In genomic region chr3:170869240-170869592, GRCh38 we compare ENCODE assay signal across 8 cellular contexts.
DNase-seq lines count a peak whose midpoint lies in the region; ATAC-seq and TF ChIP-seq lines count a peak whose summit lies in the region.

No MANE protein-coding gene starts in this region.

- H4K20me1 ChIP-seq in BLaER1 = peaks cover 42% of the 10 kb centered on the region

- peak overlapping the region; percentile 97 for H3K9ac ChIP-seq in BLaER1

- peak; percentile 58 for DNase-seq in NAMALWA (ENCODE audit: low spot score)
- no peak for DNase-seq in effector memory CD4-positive, alpha-beta T cell
- no peak for DNase-seq in globus pallidus (ENCODE audit: low spot score)
- no peak for DNase-seq in OCI-M2 (lab: John Stamatoyannopoulos, UW; ENCODE audit: unreplicated experiment)
- DNase-seq in stimulated activated CD4-positive, alpha-beta T cell treated with anti-CD3 and anti-CD28 coated beads, Interleukin-2, amount 100 ng/mL, for 24 hours = no peak

- ATAC-seq in GM21515 (IDR thresholded peaks at IDR 0.05; ENCODE audit: unreplicated experiment) = no peak

- H3K27ac Mint-ChIP-seq in nephron = peak overlapping the region; percentile 98 to 100 (median 99)

- peak overlapping the region; percentile 92 for H3K4me2 ChIP-seq in BLaER1

- H3K36me3 Mint-ChIP-seq in nephron (ENCODE audit: low read depth) = peaks cover 42% of the 10 kb centered on the region

- peaks cover 17% of the 10 kb centered on the region for H3K4me1 Mint-ChIP-seq in nephron

- peak overlapping the region; percentile 94 to 96 (median 96) for H3K4me3 Mint-ChIP-seq in nephron

- H3K27me3 ChIP-seq in BLaER1 = no peaks in the 10 kb centered on the region
- H3K27me3 ChIP-seq in effector memory CD4-positive, alpha-beta T cell (replicated peaks; ENCODE audit: control insufficient read depth, insufficient read depth, low read length, poor library complexity, severe bottlenecking) = no peaks in the 10 kb centered on the region

- peaks cover 37% of the 10 kb centered on the region for H3K36me3 ChIP-seq in BLaER1
- peaks cover 31% of the 10 kb centered on the region for H3K36me3 ChIP-seq in effector memory CD4-positive, alpha-beta T cell (ENCODE audit: control insufficient read depth, insufficient read depth, low read length)

- no peaks in the 10 kb centered on the region for H3K27me3 Mint-ChIP-seq in nephron (ENCODE audit: low read depth)

- H3K4me1 ChIP-seq in BLaER1 = peaks cover 31% of the 10 kb centered on the region
- H3K4me1 ChIP-seq in effector memory CD4-positive, alpha-beta T cell (ENCODE audit: control insufficient read depth, insufficient read depth, low read length, poor library complexity, severe bottlenecking) = peaks cover 10% of the 10 kb centered on the region

- H3K27ac ChIP-seq in BLaER1 = peak overlapping the region; percentile 98
- H3K27ac ChIP-seq in effector memory CD4-positive, alpha-beta T cell (ENCODE audit: insufficient read depth, low read length, poor library complexity, severe bottlenecking) = peak overlapping the region; percentile 80

- H3K9me3 ChIP-seq in BLaER1 = no peaks in the 10 kb centered on the region
- H3K9me3 ChIP-seq in effector memory CD4-positive, alpha-beta T cell (ENCODE audit: control insufficient read depth, low read length) = no peaks in the 10 kb centered on the region

- TF ChIP-seq CTCF in nephron (IDR thresholded peaks at IDR 0.05; ENCODE audit: unreplicated experiment in 3 of 3) = no peak

- H3K9me3 Mint-ChIP-seq in nephron = peaks cover 5% of the 10 kb centered on the region

- peak overlapping the region; percentile 83 for H3K4me3 ChIP-seq in BLaER1
- H3K4me3 ChIP-seq in effector memory CD4-positive, alpha-beta T cell (ENCODE audit: insufficient read depth, low read depth, low read length, poor library complexity, severe bottlenecking) = peak overlapping the region; percentile 61
